ENCODE assay signal across 20 cellular contexts in the genomic region with DNA sequence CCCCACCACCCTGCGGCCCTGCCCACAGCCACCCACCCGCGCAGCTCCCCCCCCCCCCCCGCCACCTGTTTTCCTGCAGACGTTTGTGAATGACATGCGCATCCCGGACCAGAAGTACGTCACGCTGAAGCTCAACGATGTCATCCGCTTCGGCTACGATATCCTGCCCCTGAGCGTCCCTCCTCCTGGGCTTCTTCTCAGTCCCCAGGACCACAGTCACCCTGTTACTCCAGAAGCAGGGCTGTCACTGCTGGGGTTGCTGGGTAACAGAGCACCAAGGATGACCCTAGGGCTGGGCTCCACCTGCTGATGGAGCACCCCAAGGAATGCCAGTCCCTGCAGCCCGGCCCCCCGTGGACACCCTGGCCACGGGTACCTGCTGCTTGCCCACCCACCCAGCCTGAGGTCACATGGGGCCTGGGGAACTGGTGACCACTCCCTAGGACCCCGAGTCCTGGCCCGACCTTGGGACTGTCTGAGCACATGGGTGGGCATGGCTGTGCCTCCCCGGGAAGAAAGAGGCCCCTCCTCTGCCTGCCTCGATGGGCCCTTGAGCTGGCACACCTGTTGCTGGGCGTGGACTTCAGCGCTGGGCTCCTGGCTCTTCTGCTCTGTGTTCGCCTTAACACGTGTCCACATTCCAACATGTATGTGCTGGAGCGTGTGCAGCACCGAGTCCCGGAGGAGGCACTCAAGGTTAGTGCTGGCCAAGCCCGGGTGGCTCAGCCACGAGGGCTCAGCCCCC. TPM values are rescaled to one million over a fixed set of nuclear protein-coding genes. Genes with fewer than 3 reads are reported as not detected.
"Had no signal": no experiment of that assay in that cellular context is flagged by ENCODE, and none has a peak within 500 bp of the region (broad histone marks: within the 10 kb centered on the region; RNA-seq: fewer than 3 reads in every experiment).

No MANE protein-coding gene starts in this region.

- H3K4me1 ChIP-seq: sigmoid colon had no signal

- H3K27ac ChIP-seq: body of pancreas, cardiac muscle cell, sigmoid colon, transverse colon had no signal

- H3K9me3 ChIP-seq: body of pancreas, sigmoid colon, transverse colon had no signal

- ATAC-seq: activated T-cell treated with anti-CD3 and anti-CD28 coated beads, Interleukin-2, amount 50 U/mL, for 72 hours; body of pancreas; stimulated activated naive B cell treated with anti-CD40 and anti-IgM and Interleukin-4, amounts not matched to agents 10 μg/mL and 1 μg/mL and 100 μg/mL, for 72 hours; T-helper 17 cell had no signal

- H3K27me3 ChIP-seq: body of pancreas, cardiac muscle cell, sigmoid colon, transverse colon had no signal

- DNase-seq: activated CD4-positive, alpha-beta memory T cell treated with anti-CD3 and anti-CD28 coated beads, Interleukin-2, amount 10 ng/mL, durations not matched to agents 7 days and 5 days; activated CD4-positive, alpha-beta T cell treated with anti-CD3 and anti-CD28 coated beads for 48 hours; activated effector memory CD4-positive, alpha-beta T cell treated with Interleukin-2 at 50 U/mL for 16 hours; activated naive CD4-positive, alpha-beta T cell treated with anti-CD3 and anti-CD28 coated beads for 36 hours; activated T-cell treated with anti-CD3 and anti-CD28 coated beads, Interleukin-2, amount 50 U/mL, for 72 hours; anterior cingulate cortex; nucleus accumbens; sigmoid colon; stimulated activated CD4-positive, alpha-beta T cell treated with anti-CD3 and anti-CD28 coated beads, Interleukin-2, amount 100 ng/mL, for 48 hours; stimulated activated CD8-positive, alpha-beta memory T cell treated with anti-CD3 and anti-CD28 coated beads, Interleukin-4, amount 100 ng/mL, for 48 hours; stimulated activated naive B cell treated with anti-CD40 and anti-IgM and Interleukin-4, amounts not matched to agents 10 μg/mL and 1 μg/mL and 100 μg/mL, for 72 hours; transverse colon had no signal

- H3K4me3 ChIP-seq: body of pancreas, cardiac muscle cell, sigmoid colon, smooth muscle cell, transverse colon had no signal

- H3K36me3 ChIP-seq: cardiac muscle cell, transverse colon had no signal

RNA-seq across cellular contexts. Expression of gene PLD4, which starts 46.7 kb away (rescaled TPM):
- total RNA-seq: activated CD4-positive, alpha-beta memory T cell treated with anti-CD3 and anti-CD28 coated beads, Interleukin-2, amount 10 ng/mL, durations not matched to agents 7 days and 5 days; activated naive CD4-positive, alpha-beta T cell treated with anti-CD3 and anti-CD28 coated beads for 36 hours; body of pancreas; epithelial cell of proximal tubule; fibroblast of villous mesenchyme; glomerular endothelial cell; myocyte had no signal
